In the genomic region with DNA sequence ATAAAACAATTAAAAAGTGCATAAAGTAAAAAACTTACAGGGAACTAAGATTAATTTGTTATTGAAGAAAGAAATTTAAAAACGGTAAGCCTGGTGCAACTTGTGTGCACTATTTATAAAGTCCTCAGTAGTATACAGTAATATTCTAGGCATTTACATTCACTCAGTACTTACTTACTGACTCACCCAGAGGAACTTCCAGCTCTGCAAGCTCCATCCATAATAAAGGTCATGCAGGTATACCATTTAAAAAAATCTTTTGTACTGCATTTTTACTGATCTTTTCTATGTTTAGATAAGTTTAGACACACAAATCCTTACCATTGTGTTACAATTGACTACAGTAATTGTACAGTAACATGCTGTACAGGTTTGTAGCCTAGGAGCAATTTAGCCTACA, we compare ENCODE assay signal across 1 cellular context.
TF ChIP-seq lines count a peak whose summit lies in the region.

No MANE protein-coding gene starts in this region.

TF ChIP-seq in SK-N-SH, 30 proteins besides CTCF, POLR2A, EP300 and RAD21 (continued from another document):
- TF ChIP-seq RFX5 (IDR thresholded peaks at IDR 0.05; ENCODE audit: low read length): no peak
- TF ChIP-seq FOXM1 (IDR thresholded peaks at IDR 0.05; ENCODE audit: low read depth): no peak
- TF ChIP-seq TCF12 (IDR thresholded peaks at IDR 0.05): no peak
- TF ChIP-seq CHD2 (IDR thresholded peaks at IDR 0.05; ENCODE audit: low read length, partially characterized antibody): no peak
- TF ChIP-seq USF1 (IDR thresholded peaks at IDR 0.05; ENCODE audit: borderline replicate concordance, low read depth): no peak
- no peak for TF ChIP-seq EZH2phosphoT487 (IDR thresholded peaks at IDR 0.05; ENCODE audit: borderline replicate concordance, low read depth)
- TF ChIP-seq PBX3 (IDR thresholded peaks at IDR 0.05): no peak
- no peak for TF ChIP-seq GATA2 (CRISPR knock-in tag; IDR thresholded peaks at IDR 0.05)
- TF ChIP-seq, protein P1, sequence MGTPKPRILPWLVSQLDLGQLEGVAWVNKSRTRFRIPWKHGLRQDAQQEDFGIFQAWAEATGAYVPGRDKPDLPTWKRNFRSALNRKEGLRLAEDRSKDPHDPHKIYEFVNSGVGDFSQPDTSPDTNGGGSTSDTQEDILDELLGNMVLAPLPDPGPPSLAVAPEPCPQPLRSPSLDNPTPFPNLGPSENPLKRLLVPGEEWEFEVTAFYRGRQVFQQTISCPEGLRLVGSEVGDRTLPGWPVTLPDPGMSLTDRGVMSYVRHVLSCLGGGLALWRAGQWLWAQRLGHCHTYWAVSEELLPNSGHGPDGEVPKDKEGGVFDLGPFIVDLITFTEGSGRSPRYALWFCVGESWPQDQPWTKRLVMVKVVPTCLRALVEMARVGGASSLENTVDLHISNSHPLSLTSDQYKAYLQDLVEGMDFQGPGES (IDR thresholded peaks at IDR 0.05; ENCODE audit: low read depth, low read length): no peak
- no peak for TF ChIP-seq YY1 (IDR thresholded peaks at IDR 0.05; ENCODE audit: low read depth)
- TF ChIP-seq TEAD4 (IDR thresholded peaks at IDR 0.05; ENCODE audit: borderline replicate concordance, insufficient read depth): no peak
- TF ChIP-seq NRF1 (IDR thresholded peaks at IDR 0.05; ENCODE audit: low read depth, low read length): no peak
- TF ChIP-seq SMC3 (IDR thresholded peaks at IDR 0.05; ENCODE audit: low read depth, low read length): no peak
- TF ChIP-seq, protein P2, sequence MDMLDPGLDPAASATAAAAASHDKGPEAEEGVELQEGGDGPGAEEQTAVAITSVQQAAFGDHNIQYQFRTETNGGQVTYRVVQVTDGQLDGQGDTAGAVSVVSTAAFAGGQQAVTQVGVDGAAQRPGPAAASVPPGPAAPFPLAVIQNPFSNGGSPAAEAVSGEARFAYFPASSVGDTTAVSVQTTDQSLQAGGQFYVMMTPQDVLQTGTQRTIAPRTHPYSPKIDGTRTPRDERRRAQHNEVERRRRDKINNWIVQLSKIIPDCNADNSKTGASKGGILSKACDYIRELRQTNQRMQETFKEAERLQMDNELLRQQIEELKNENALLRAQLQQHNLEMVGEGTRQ (IDR thresholded peaks at IDR 0.05; ENCODE audit: borderline replicate concordance, low read depth, low read length): no peak
